Comparison of ENCODE assay signal across 9 cellular contexts in genomic region chr5:144114571-144114970, GRCh38. TPM values are rescaled to one million over a fixed set of nuclear protein-coding genes. Genes with fewer than 3 reads are reported as not detected.
"Had no signal": no experiment of that assay in that cellular context is flagged by ENCODE, and none has a peak within 500 bp of the region (broad histone marks: within the 10 kb centered on the region; RNA-seq: fewer than 3 reads in every experiment).

No MANE protein-coding gene starts in this region.

- H3K36me3 ChIP-seq: HAP-1 had no signal

- H3K4me2 ChIP-seq: GM23338 had no signal

- H3K27ac ChIP-seq: GM23248 had no signal

- H3K9ac ChIP-seq: GM23248 had no signal

- H3K4me3 ChIP-seq: GM23248, GM23338, HAP-1 had no signal

- DNase-seq: GM23248, GOT3, H7, H9, HCEC 1CT, HFFc6 had no signal

- H3K4me1 ChIP-seq: HAP-1 had no signal

- ATAC-seq: GM23338, HCT116 had no signal

- H3K9me3 ChIP-seq: HAP-1 had no signal

- H2AFZ ChIP-seq: GM23248, GM23338 had no signal

RNA-seq across cellular contexts. Expression of gene KCTD16, which starts 56.1 kb away (rescaled TPM):
- total RNA-seq: H7 had no signal
